In the genomic region with DNA sequence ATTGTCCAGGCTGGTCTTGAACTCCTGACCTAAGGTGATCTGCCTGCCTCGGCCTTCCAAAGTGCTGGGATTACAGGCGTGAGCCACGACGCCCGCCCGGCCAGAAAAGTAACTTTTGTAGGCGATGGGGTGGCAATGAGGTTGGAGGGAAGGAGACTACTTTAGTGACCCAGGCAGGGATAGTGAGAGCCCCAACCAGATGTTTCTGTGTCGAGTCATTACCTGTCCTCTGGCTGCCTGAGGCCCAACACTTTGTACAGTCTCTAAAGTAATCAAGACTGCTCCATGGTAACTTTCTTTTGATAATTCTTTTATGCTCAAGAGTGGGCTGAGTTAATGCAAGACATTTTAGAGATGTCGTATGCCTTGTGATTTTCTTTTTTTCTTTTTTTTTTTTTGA, we compare ENCODE assay signal across 25 cellular contexts. TPM values are rescaled to one million over a fixed set of nuclear protein-coding genes. Genes with fewer than 3 reads are reported as not detected.
A peak's percentile ranks its signal among the peaks of the same experiment; 100 is the strongest.
DNase-seq lines count a peak whose midpoint lies in the region; ATAC-seq, FAIRE-seq and TF ChIP-seq lines count a peak whose summit lies in the region.
"Had no signal": no experiment of that assay in that cellular context is flagged by ENCODE, and none has a peak within 500 bp of the region (broad histone marks: within the 10 kb centered on the region; RNA-seq: fewer than 3 reads in every experiment).

No MANE protein-coding gene starts in this region.

- H2AFZ ChIP-seq in HepG2 (ENCODE audit: low read length) (no peak overlapping the region), MM.1S (ENCODE audit: low read length) (no peak overlapping the region)
- H2AFZ ChIP-seq: GM23338 had no signal

- H3K4me1 Mint-ChIP-seq in activated T-helper 2 cell treated with anti-CD3 and anti-CD28 coated beads, Interferon-gamma antibody, Interleukin-2, Interleukin-4, amounts not matched to agents 10 μg/mL and 5 μg/mL and 100 μg/mL, durations not matched to agents 14 hours and 24 hours and 36 hours (ENCODE audit: low read depth): no peaks in the 10 kb centered on the region

- no peak for TF ChIP-seq EP300 in HepG2 (IDR thresholded peaks at IDR 0.05; ENCODE audit: low read depth in 2 of 2, low read length in 2 of 2)
- TF ChIP-seq EP300 in HepG2 (CRISPR knock-in tag; IDR thresholded peaks at IDR 0.05; ENCODE audit: borderline replicate concordance): no peak

- DNase-seq in HepG2 (ENCODE audit: low spot score) (no peak), right lobe of liver (no peak), bronchial epithelial cell (ENCODE audit: low read depth) (peak; percentile 25), kidney tubule cell (ENCODE audit: low spot score) (peak; percentile 43), NCI-H2196 treated with DMSO at 0.1 percent for 48 hours (lab: John Stamatoyannopoulos, UW; ENCODE audit: unreplicated experiment) (no peak), MM.1S (no peak)
- no peak for DNase-seq in activated T-helper 2 cell treated with anti-CD3 and anti-CD28 coated beads, Interferon-gamma antibody, Interleukin-2, Interleukin-4, amounts not matched to agents 10 μg/mL and 5 μg/mL and 100 μg/mL, durations not matched to agents 14 hours and 24 hours and 36 hours (ENCODE audit: low spot score)
- DNase-seq: ACHN; CD4-positive, alpha-beta T cell; DND-41; GF-D8; HCEC 1CT; Kasumi-1; MG63; NCI-H1105; NCI-H146; NCI-H2029; NCI-H2171; NCI-H524 treated with DMSO at 0.1 percent for 48 hours; NCI-H82; Right ventricle myocardium superior had no signal

- 0 out of 2 replicates have a peak, but pooled peaks cover 4% of the 10 kb centered on the region for H4K20me1 ChIP-seq in HepG2 (ENCODE audit: insufficient read depth, low read length)
- H4K20me1 ChIP-seq in MM.1S (ENCODE audit: insufficient read depth, low read length): no peaks in the 10 kb centered on the region
- H4K20me1 ChIP-seq: BLaER1 had no signal

- H3K27ac ChIP-seq in HepG2 (ENCODE audit: extremely low read length, insufficient read depth, low read length) (no peak overlapping the region), right lobe of liver (no peak overlapping the region), MM.1S (ENCODE audit: low read length) (no peak overlapping the region)
- H3K27ac ChIP-seq: 22Rv1, BLaER1 had no signal

- in situ Hi-C loops in HepG2 (cut with HindIII; ENCODE audit: extremely low pct_ligation_motif_present, low pct_unique_long_range_greater_than_20kb): no loop called here

- peaks cover 21% of the 10 kb centered on the region for H3K27me3 Mint-ChIP-seq in activated T-helper 2 cell treated with anti-CD3 and anti-CD28 coated beads, Interferon-gamma antibody, Interleukin-2, Interleukin-4, amounts not matched to agents 10 μg/mL and 5 μg/mL and 100 μg/mL, durations not matched to agents 14 hours and 24 hours and 36 hours (ENCODE audit: low read depth)

- H3K9me3 ChIP-seq in HepG2 (ENCODE audit: low read length): no peaks in the 10 kb centered on the region
- no peaks in the 10 kb centered on the region for H3K9me3 ChIP-seq in right lobe of liver
- H3K9me3 ChIP-seq in MM.1S (replicated peaks; ENCODE audit: insufficient read depth, low read length): no peaks in the 10 kb centered on the region
- H3K9me3 ChIP-seq: BLaER1, MG63 had no signal

- FAIRE-seq in HepG2 (lab: Jason Lieb, UNC) (no peak), bronchial epithelial cell (lab: Jason Lieb, UNC) (no peak)

- H3K4me1 ChIP-seq in HepG2 (ENCODE audit: insufficient read depth, low read length): peaks cover 27% of the 10 kb centered on the region
- H3K4me1 ChIP-seq in right lobe of liver: peaks cover 0 to 6% (median 0%) of the 10 kb centered on the region in 4 donors
- H3K4me1 ChIP-seq in MM.1S (ENCODE audit: low read length): no peaks in the 10 kb centered on the region
- H3K4me1 ChIP-seq: BLaER1 had no signal

- BruUV-seq in HepG2 (replicated peaks; lab: Mats Ljungman, UMichigan): no TSS peak

- H3K9me2 ChIP-seq in MM.1S (replicated peaks; ENCODE audit: insufficient read depth, low read length): no peaks in the 10 kb centered on the region

- TF ChIP-seq POLR2A in HepG2 (IDR thresholded peaks at IDR 0.05; ENCODE audit: insufficient read depth in 1 of 2, low read depth in 2 of 2, low read length in 2 of 2): no peak
- TF ChIP-seq POLR2A in right lobe of liver (IDR thresholded peaks at IDR 0.05): no peak

- no peaks in the 10 kb centered on the region for H3K9me3 Mint-ChIP-seq in activated T-helper 2 cell treated with anti-CD3 and anti-CD28 coated beads, Interferon-gamma antibody, Interleukin-2, Interleukin-4, amounts not matched to agents 10 μg/mL and 5 μg/mL and 100 μg/mL, durations not matched to agents 14 hours and 24 hours and 36 hours
- H3K9me3 Mint-ChIP-seq: CD4-positive, alpha-beta T cell; GM23338 had no signal

- TF ChIP-seq RAD21 in HepG2 (CRISPR knock-in tag; IDR thresholded peaks at IDR 0.05): no peak

- H3K36me3 ChIP-seq in HepG2 (replicated peaks in 1 of 2; ENCODE audit: control insufficient read depth in 1 of 2, insufficient read depth in 2 of 2, low read length in 2 of 2): 0 out of 5 replicates have a peak, but pooled peaks cover 1 to 3% of the 10 kb centered on the region in 2 experiments
- no peaks in the 10 kb centered on the region for H3K36me3 ChIP-seq in right lobe of liver
- H3K36me3 ChIP-seq in bronchial epithelial cell (ENCODE audit: control insufficient read depth, insufficient read depth, low read length): no peaks in the 10 kb centered on the region
- no peaks in the 10 kb centered on the region for H3K36me3 ChIP-seq in MM.1S (replicated peaks; ENCODE audit: insufficient read depth, low read length)
- H3K36me3 ChIP-seq: BLaER1, MG63 had no signal

- POLR2A ChIA-PET in HepG2 (lab: Yijun Ruan, JAX): interaction anchor here (1.2 kb wide), 1 partner anchor 8 kb away, joined by 3 read pairs; no protein-coding TSS in a partner anchor

- intact Hi-C loops in HepG2 (cut with micrococcal nuclease; ENCODE audit: unreplicated experiment): no loop called here
- intact Hi-C loops in right lobe of liver (cut with DNase I): no loop called here
- intact Hi-C loops in activated T-helper 2 cell treated with anti-CD3 and anti-CD28 coated beads, Interferon-gamma antibody, Interleukin-2, Interleukin-4, amounts not matched to agents 10 μg/mL and 5 μg/mL and 100 μg/mL, durations not matched to agents 14 hours and 24 hours and 36 hours (cut with micrococcal nuclease): no loop called here

- no peak overlapping the region for H3K4me3 Mint-ChIP-seq in activated T-helper 2 cell treated with anti-CD3 and anti-CD28 coated beads, Interferon-gamma antibody, Interleukin-2, Interleukin-4, amounts not matched to agents 10 μg/mL and 5 μg/mL and 100 μg/mL, durations not matched to agents 14 hours and 24 hours and 36 hours (ENCODE audit: low read depth)
- H3K4me3 Mint-ChIP-seq: CD4-positive, alpha-beta T cell had no signal

- ATAC-seq in HepG2 (peak; percentile 55; the same call in 2 of the 3 replicates), right lobe of liver (no peak), HG03135 (IDR thresholded peaks at IDR 0.05; ENCODE audit: unreplicated experiment) (no peak)

- H3K27me3 ChIP-seq in HepG2 (ENCODE audit: control insufficient read depth in 1 of 2, insufficient read depth in 2 of 2, low read length in 2 of 2): no peaks in the 10 kb centered on the region
- no peaks in the 10 kb centered on the region for H3K27me3 ChIP-seq in right lobe of liver
- H3K27me3 ChIP-seq in bronchial epithelial cell (ENCODE audit: control insufficient read depth, insufficient read depth, low read length): no peaks in the 10 kb centered on the region
- no peaks in the 10 kb centered on the region for H3K27me3 ChIP-seq in MM.1S (replicated peaks; ENCODE audit: insufficient read depth, low read length)
- H3K27me3 ChIP-seq: MG63 had no signal

- no peaks in the 10 kb centered on the region for H3F3A ChIP-seq in MM.1S (ENCODE audit: insufficient read depth, low read length)

- 98% methylated on average over 9 of the region's 9 CpGs for WGBS in HepG2 (ENCODE audit: low lambda C conversion rate)
- WGBS in right lobe of liver (ENCODE audit: insufficient coverage, low coverage, low lambda C conversion rate, missing lambda C conversion rate): 71% methylated on average over 4 of the region's 9 CpGs

- H3K4me2 ChIP-seq in HepG2 (ENCODE audit: low read depth, low read length) (no peak overlapping the region), MM.1S (ENCODE audit: low read depth, low read length) (no peak overlapping the region)
- H3K4me2 ChIP-seq: BLaER1 had no signal

- H3K79me2 ChIP-seq in HepG2 (ENCODE audit: insufficient read depth, low read length) (peaks cover 9% of the 10 kb centered on the region), MM.1S (ENCODE audit: low read length) (no peaks in the 10 kb centered on the region)

- CTCF ChIA-PET in HepG2 (lab: Yijun Ruan, JAX; ENCODE audit: low intra/inter-chr PET ratio, low total read pairs): no interaction called here

- H3K9ac ChIP-seq in HepG2 (ENCODE audit: insufficient read depth, low read depth, low read length): no peak overlapping the region
- H3K9ac ChIP-seq in MM.1S (ENCODE audit: low read length): no peak overlapping the region
- H3K9ac ChIP-seq: BLaER1 had no signal

- H3K4me3 ChIP-seq in HepG2 (replicated peaks in 1 of 3; ENCODE audit: insufficient read depth in 1 of 3, low read depth in 2 of 3, low read length in 3 of 3) (no peak overlapping the region), right lobe of liver (no peak overlapping the region), bronchial epithelial cell (ENCODE audit: low read depth, low read length) (no peak overlapping the region), MM.1S (ENCODE audit: low read length) (no peak overlapping the region)
- H3K4me3 ChIP-seq: BLaER1, MG63 had no signal

- TF ChIP-seq CTCF in HepG2 (CRISPR knock-in tag; IDR thresholded peaks at IDR 0.05) (no peak), right lobe of liver (IDR thresholded peaks at IDR 0.05) (no peak), bronchial epithelial cell (IDR thresholded peaks at IDR 0.05; ENCODE audit: insufficient read depth, low read length, severe bottlenecking) (no peak), MM.1S (IDR thresholded peaks at IDR 0.05; ENCODE audit: low read length) (no peak)

- H3K36me3 Mint-ChIP-seq in activated T-helper 2 cell treated with anti-CD3 and anti-CD28 coated beads, Interferon-gamma antibody, Interleukin-2, Interleukin-4, amounts not matched to agents 10 μg/mL and 5 μg/mL and 100 μg/mL, durations not matched to agents 14 hours and 24 hours and 36 hours (ENCODE audit: low read depth): no peaks in the 10 kb centered on the region

- H3K27ac Mint-ChIP-seq in activated T-helper 2 cell treated with anti-CD3 and anti-CD28 coated beads, Interferon-gamma antibody, Interleukin-2, Interleukin-4, amounts not matched to agents 10 μg/mL and 5 μg/mL and 100 μg/mL, durations not matched to agents 14 hours and 24 hours and 36 hours: no peak overlapping the region
- H3K27ac Mint-ChIP-seq: CD4-positive, alpha-beta T cell had no signal

RNA-seq across cellular contexts. Expression of gene SASH1, which starts 6.8 kb away (rescaled TPM):
- 8.2 and 8.9 TPM in 2 replicates for total RNA-seq in HepG2 (2016; rRNA removed; fragmentation: Illumina TruSeq; extraction: Trizol)
- 0.91 and 1.1 TPM in 2 replicates for total RNA-seq in HepG2 (2016; cell fraction: cytosol; rRNA removed; fragmentation: Illumina TruSeq; extraction: Trizol; ENCODE audit: low read depth)
- 8.5 and 8.6 TPM in 2 replicates for total RNA-seq in HepG2 (2016; cell fraction: insoluble cytoplasmic fraction; rRNA removed; fragmentation: Illumina TruSeq; extraction: Trizol)
- total RNA-seq in HepG2 (2016; cell fraction: membrane; rRNA removed; fragmentation: Illumina TruSeq; extraction: Trizol): 2.7 and 3.7 TPM in 2 replicates
- total RNA-seq in HepG2 (2016; cell fraction: nucleus; rRNA removed; fragmentation: Illumina TruSeq; extraction: Trizol): 19.3 and 22.1 TPM in 2 replicates
- 6.7 and 7.5 TPM in 2 replicates for polyA plus RNA-seq in HepG2 (2011; rRNA removed)
- polyA plus RNA-seq in HepG2 (2011; cell fraction: cytosol; rRNA removed): 5.4 and 5.6 TPM in 2 replicates
- polyA plus RNA-seq in HepG2 (2011; cell fraction: nucleus; rRNA removed): 8.8 and 9.0 TPM in 2 replicates
- 7.3 and 8.1 TPM in 2 replicates for polyA plus RNA-seq in HepG2 (2012)
- 0.12 and 0.19 TPM in 2 replicates for polyA plus RNA-seq in HepG2 (2016; cell fraction: cytosol; fragmentation: Illumina TruSeq; extraction: Trizol; ENCODE audit: low read depth)
- polyA plus RNA-seq in HepG2 (2016; cell fraction: insoluble cytoplasmic fraction; fragmentation: Illumina TruSeq; extraction: Trizol; ENCODE audit: low read depth): 6.5 and 7.2 TPM in 2 replicates
- polyA plus RNA-seq in HepG2 (2016; cell fraction: membrane; fragmentation: Illumina TruSeq; extraction: Trizol; ENCODE audit: low read depth): 0.71 and 0.77 TPM in 2 replicates
- polyA plus RNA-seq in HepG2 (2016; cell fraction: nucleus; fragmentation: Illumina TruSeq; extraction: Trizol; ENCODE audit: insufficient read depth, low read depth): 8.4 and 10.2 TPM in 2 replicates
- 2.9 and 20.7 TPM in 2 replicates for polyA minus RNA-seq in HepG2 (2011; rRNA and poly(A)+ RNA removed; ENCODE audit: low replicate concordance)
- polyA minus RNA-seq in HepG2 (2011; cell fraction: cytosol; rRNA and poly(A)+ RNA removed): 12.7 and 13.1 TPM in 2 replicates
- 42.2 and 48.4 TPM in 2 replicates for polyA minus RNA-seq in HepG2 (2011; cell fraction: nucleus; rRNA and poly(A)+ RNA removed)
- 10 to 100 TPM; 12.0 to 19.0 (median 15.8) TPM for total RNA-seq in right lobe of liver
- 3.9 and 9.0 TPM in 2 replicates for total RNA-seq in bronchial epithelial cell
- total RNA-seq in activated T-helper 2 cell treated with anti-CD3 and anti-CD28 coated beads, Interferon-gamma antibody, Interleukin-2, Interleukin-4, amounts not matched to agents 10 μg/mL and 5 μg/mL and 100 μg/mL, durations not matched to agents 14 hours and 24 hours and 36 hours: 0.52 and 0.74 TPM in 2 replicates

Comparison
In these comparisons a context has a peak if more than half of its experiments do, and no peak if none do; other contexts are left out.
1. DNase-seq: peak in bronchial epithelial cell (single experiment) and kidney tubule cell (single experiment); none in HepG2 (single experiment), right lobe of liver (0 of 3), NCI-H2196 treated with DMSO at 0.1 percent for 48 hours (single experiment), MM.1S (single experiment) and activated T-helper 2 cell treated with anti-CD3 and anti-CD28 coated beads, Interferon-gamma antibody, Interleukin-2, Interleukin-4, amounts not matched to agents 10 μg/mL and 5 μg/mL and 100 μg/mL, durations not matched to agents 14 hours and 24 hours and 36 hours (single experiment).